In the genomic region with DNA sequence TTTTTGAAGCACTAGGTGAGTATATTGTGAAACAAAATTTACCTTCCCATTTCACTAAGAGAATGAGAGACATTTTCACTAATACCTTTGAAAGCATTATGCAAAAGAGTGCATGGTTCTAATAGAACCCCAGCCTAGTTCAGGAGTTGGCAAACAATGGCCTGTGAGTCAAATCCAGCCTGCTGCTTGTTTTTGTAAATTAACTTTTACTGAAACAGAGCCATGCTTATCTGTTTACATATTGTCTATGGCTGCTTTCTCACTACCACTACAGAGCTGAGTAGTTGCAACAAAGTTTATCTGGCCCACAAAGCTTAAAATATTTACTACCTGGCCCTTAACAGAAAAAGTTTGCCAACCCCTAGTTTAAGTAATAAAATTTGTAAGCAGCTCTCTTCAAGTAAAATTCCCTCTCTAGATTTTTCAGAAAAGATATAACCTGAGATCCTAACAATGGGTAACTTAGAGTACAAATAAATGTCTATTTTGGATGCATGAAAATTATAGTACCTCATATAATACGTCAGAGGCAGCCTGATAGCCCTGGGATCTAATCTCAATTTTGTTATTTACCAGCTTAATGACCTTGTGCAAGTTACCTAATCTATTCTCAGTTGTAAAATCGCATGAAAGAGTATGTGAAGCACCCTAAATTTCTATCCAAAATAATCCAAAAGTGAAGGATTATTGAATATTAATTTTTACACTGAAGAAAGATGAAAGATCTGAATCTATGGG, we compare ENCODE assay signal across 31 cellular contexts. TPM values are rescaled to one million over a fixed set of nuclear protein-coding genes. Genes with fewer than 3 reads are reported as not detected.
DNase-seq lines count a peak whose midpoint lies in the region; ATAC-seq and TF ChIP-seq lines count a peak whose summit lies in the region.
"Had no signal": no experiment of that assay in that cellular context is flagged by ENCODE, and none has a peak within 500 bp of the region (broad histone marks: within the 10 kb centered on the region; RNA-seq: fewer than 3 reads in every experiment).

No MANE protein-coding gene starts in this region.

- intact Hi-C loops in Right ventricle myocardium superior (cut with DNase I), result no loop called here
- intact Hi-C loops in heart right ventricle (cut with DNase I), result loop anchor here in 1 of 10 donors (10.0 kb wide), 1 partner anchor 54 kb away; no protein-coding TSS in a partner anchor

- peaks cover under 1% of the 10 kb centered on the region for H3K9me3 Mint-ChIP-seq in endodermal cell
- H3K9me3 Mint-ChIP-seq: activated CD4-positive, alpha-beta memory T cell treated with anti-CD3 and anti-CD28 coated beads for 36 hours; activated naive CD4-positive, alpha-beta T cell treated with anti-CD3 and anti-CD28 coated beads, Interleukin-2, amount 10 ng/mL, durations not matched to agents 7 days and 5 days; activated T-helper 1 cell treated with anti-CD3 and anti-CD28 coated beads, Interleukin-12 subunit alpha, Interleukin-12 subunit beta, Interleukin-2, Interleukin-4 antibody, amounts not matched to agents 30 ng/mL and 10 ng/mL and 1 ng/mL, durations not matched to agents 14 hours and 24 hours and 36 hours; CD4-positive, alpha-beta T cell; natural killer cell treated with Interleukin-12 subunit alpha and Interleukin-12 subunit beta and Interleukin-15 and Interleukin-18, amount 100 ng/mL, for 72 hours; stimulated activated effector memory CD8-positive, alpha-beta T cell treated with anti-CD3 and anti-CD28 coated beads, Interleukin-12 subunit alpha, Interleukin-12 subunit beta, amount 100 ng/mL, for 72 hours had no signal

- no peak overlapping the region for H3K27ac ChIP-seq in heart right ventricle
- no peak overlapping the region for H3K27ac ChIP-seq in endodermal cell (ENCODE audit: low read depth, low read length)
- peak overlapping the region; percentile 34 for H3K27ac ChIP-seq in mesodermal cell (ENCODE audit: low read depth, low read length, severe bottlenecking)
- H3K27ac ChIP-seq: 22Rv1, colonic mucosa, lower lobe of right lung, ovary, upper lobe of right lung had no signal

- DNase-seq in Right ventricle myocardium superior, result no peak
- DNase-seq in heart right ventricle, result no peak
- DNase-seq in endodermal cell, result no peak
- no peak for DNase-seq in dermis blood vessel endothelial cell
- DNase-seq in occipital lobe (lab: John Stamatoyannopoulos, UW), result no peak
- DNase-seq: activated CD4-positive, alpha-beta memory T cell treated with anti-CD3 and anti-CD28 coated beads for 36 hours; activated CD8-positive, alpha-beta memory T cell treated with anti-CD3 and anti-CD28 coated beads, Interleukin-2, amount 50 U/mL, for 4 hours; activated naive CD4-positive, alpha-beta T cell treated with anti-CD3 and anti-CD28 coated beads, Interleukin-2, amount 10 ng/mL, durations not matched to agents 7 days and 5 days; AML-193; amygdala; CD4-positive, alpha-beta T cell; colonic mucosa; effector memory CD4-positive, alpha-beta T cell; lower lobe of right lung; NCI-H1105 treated with DMSO at 0.1 percent for 48 hours; NCI-H2029; NCI-H774; RPMI8226; stimulated activated CD4-positive, alpha-beta T cell treated with anti-CD3 and anti-CD28 coated beads, Interleukin-12 subunit alpha, Interleukin-12 subunit beta, amount 100 ng/mL, for 4 hours; stimulated activated CD4-positive, alpha-beta T cell treated with anti-CD3 and anti-CD28 coated beads, Interleukin-4, amount 100 ng/mL, for 24 hours; upper lobe of right lung had no signal

- no peaks in the 10 kb centered on the region for H3K9me3 ChIP-seq in heart right ventricle
- H3K9me3 ChIP-seq in endodermal cell (ENCODE audit: control insufficient read depth, low read length), result no peaks in the 10 kb centered on the region
- no peaks in the 10 kb centered on the region for H3K9me3 ChIP-seq in mesodermal cell (ENCODE audit: control insufficient read depth, low read length)
- H3K9me3 ChIP-seq: colonic mucosa, lower lobe of right lung, ovary, upper lobe of right lung had no signal

- ATAC-seq in Right ventricle myocardium superior (ENCODE audit: poor library complexity) (peak; percentile 7), heart right ventricle (no peak), GM18870 (IDR thresholded peaks at IDR 0.05; ENCODE audit: unreplicated experiment) (no peak), GM18909 (IDR thresholded peaks at IDR 0.05; ENCODE audit: poor library complexity, unreplicated experiment) (no peak)
- ATAC-seq: activated CD4-positive, CD25-positive, alpha-beta regulatory T cell treated with anti-CD3 and anti-CD28 coated beads, Interleukin-2, amount 50 U/mL, for 24 hours; lower lobe of right lung; natural killer cell treated with Interleukin-12 subunit alpha and Interleukin-12 subunit beta and Interleukin-15 and Interleukin-18, amount 100 ng/mL, for 72 hours; stimulated activated effector memory CD8-positive, alpha-beta T cell treated with anti-CD3 and anti-CD28 coated beads, Interleukin-12 subunit alpha, Interleukin-12 subunit beta, amount 100 ng/mL, for 72 hours; upper lobe of right lung had no signal

- no peak overlapping the region for H3K27ac Mint-ChIP-seq in endodermal cell
- H3K27ac Mint-ChIP-seq: activated CD4-positive, alpha-beta memory T cell treated with anti-CD3 and anti-CD28 coated beads for 36 hours; activated naive CD4-positive, alpha-beta T cell treated with anti-CD3 and anti-CD28 coated beads, Interleukin-2, amount 10 ng/mL, durations not matched to agents 7 days and 5 days; activated T-helper 1 cell treated with anti-CD3 and anti-CD28 coated beads, Interleukin-12 subunit alpha, Interleukin-12 subunit beta, Interleukin-2, Interleukin-4 antibody, amounts not matched to agents 30 ng/mL and 10 ng/mL and 1 ng/mL, durations not matched to agents 14 hours and 24 hours and 36 hours; CD4-positive, alpha-beta T cell; natural killer cell treated with Interleukin-12 subunit alpha and Interleukin-12 subunit beta and Interleukin-15 and Interleukin-18, amount 100 ng/mL, for 72 hours; stimulated activated effector memory CD8-positive, alpha-beta T cell treated with anti-CD3 and anti-CD28 coated beads, Interleukin-12 subunit alpha, Interleukin-12 subunit beta, amount 100 ng/mL, for 72 hours; T-helper 1 cell treated with Interleukin-12 subunit alpha and Interleukin-12 subunit beta and Interleukin-4 antibody, amounts not matched to agents 30 μg/mL and 1 μg/mL, for 36 hours had no signal

- H3K4me3 ChIP-seq in heart right ventricle (no peak overlapping the region), endodermal cell (ENCODE audit: low read length) (peak overlapping the region; percentile 57), mesodermal cell (ENCODE audit: extremely low read depth, insufficient read depth, low read length, poor library complexity, severe bottlenecking) (no peak overlapping the region)
- H3K4me3 ChIP-seq: colonic mucosa, lower lobe of right lung, ovary, upper lobe of right lung had no signal

- peaks cover 0 to 36% (median 16%) of the 10 kb centered on the region in 9 donors for H3K4me1 ChIP-seq in heart right ventricle
- H3K4me1 ChIP-seq in endodermal cell (ENCODE audit: control insufficient read depth, insufficient read depth, low read length), result peaks cover 19% of the 10 kb centered on the region
- peaks cover 25% of the 10 kb centered on the region for H3K4me1 ChIP-seq in mesodermal cell (ENCODE audit: control insufficient read depth, insufficient read depth, low read length, poor library complexity, severe bottlenecking)
- H3K4me1 ChIP-seq: colonic mucosa, lower lobe of right lung, upper lobe of right lung had no signal

- H3K36me3 ChIP-seq in heart right ventricle, result no peaks in the 10 kb centered on the region
- H3K36me3 ChIP-seq in endodermal cell (ENCODE audit: control insufficient read depth, insufficient read depth, low read length), result no peaks in the 10 kb centered on the region
- H3K36me3 ChIP-seq in mesodermal cell (ENCODE audit: control insufficient read depth, insufficient read depth, low read length), result no peaks in the 10 kb centered on the region
- H3K36me3 ChIP-seq: colonic mucosa, lower lobe of right lung, ovary, upper lobe of right lung had no signal

- H3K4me3 Mint-ChIP-seq in endodermal cell, result peak overlapping the region; percentile 0
- H3K4me3 Mint-ChIP-seq: activated CD4-positive, alpha-beta memory T cell treated with anti-CD3 and anti-CD28 coated beads for 36 hours; activated naive CD4-positive, alpha-beta T cell treated with anti-CD3 and anti-CD28 coated beads, Interleukin-2, amount 10 ng/mL, durations not matched to agents 7 days and 5 days; activated T-helper 1 cell treated with anti-CD3 and anti-CD28 coated beads, Interleukin-12 subunit alpha, Interleukin-12 subunit beta, Interleukin-2, Interleukin-4 antibody, amounts not matched to agents 30 ng/mL and 10 ng/mL and 1 ng/mL, durations not matched to agents 14 hours and 24 hours and 36 hours; CD4-positive, alpha-beta T cell; natural killer cell treated with Interleukin-12 subunit alpha and Interleukin-12 subunit beta and Interleukin-15 and Interleukin-18, amount 100 ng/mL, for 72 hours; stimulated activated effector memory CD8-positive, alpha-beta T cell treated with anti-CD3 and anti-CD28 coated beads, Interleukin-12 subunit alpha, Interleukin-12 subunit beta, amount 100 ng/mL, for 72 hours; T-helper 1 cell treated with Interleukin-12 subunit alpha and Interleukin-12 subunit beta and Interleukin-4 antibody, amounts not matched to agents 30 μg/mL and 1 μg/mL, for 36 hours had no signal

- no peak for TF ChIP-seq CTCF in heart right ventricle (IDR thresholded peaks at IDR 0.05)
- no peak for TF ChIP-seq CTCF in endodermal cell (conservative IDR thresholded peaks at IDR 0.05)

- WGBS in heart right ventricle, 2 donors, result 60 to 61% methylated on average over 2 of the region's 2 CpGs
- WGBS in endodermal cell (ENCODE audit: insufficient coverage in 1 of 2, insufficient read length in 1 of 2), 2 experiments, result 91 to 100% methylated on average over 2 of the region's 2 CpGs
- 100% methylated on average over 1 of the region's 2 CpGs; no CpG with 5 or more reads in 1 of the 2 experiments for WGBS in mesodermal cell (ENCODE audit: insufficient coverage in 2 of 2), 2 experiments

- H3K9ac ChIP-seq in endodermal cell (ENCODE audit: extremely low read depth, low read length, poor library complexity, severe bottlenecking), result no peak overlapping the region

- no peaks in the 10 kb centered on the region for H3K27me3 Mint-ChIP-seq in endodermal cell (ENCODE audit: insufficient read depth)

- no peaks in the 10 kb centered on the region for H3K27me3 ChIP-seq in heart right ventricle
- no peaks in the 10 kb centered on the region for H3K27me3 ChIP-seq in endodermal cell (ENCODE audit: control insufficient read depth, insufficient read depth, low read length, poor library complexity, severe bottlenecking)
- H3K27me3 ChIP-seq: colonic mucosa, ovary, upper lobe of right lung had no signal

- H3K36me3 Mint-ChIP-seq in endodermal cell (ENCODE audit: low read depth), result no peaks in the 10 kb centered on the region
- H3K36me3 Mint-ChIP-seq: activated CD4-positive, alpha-beta memory T cell treated with anti-CD3 and anti-CD28 coated beads for 36 hours; activated naive CD4-positive, alpha-beta T cell treated with anti-CD3 and anti-CD28 coated beads, Interleukin-2, amount 10 ng/mL, durations not matched to agents 7 days and 5 days; stimulated activated effector memory CD8-positive, alpha-beta T cell treated with anti-CD3 and anti-CD28 coated beads, Interleukin-12 subunit alpha, Interleukin-12 subunit beta, amount 100 ng/mL, for 72 hours had no signal

- peaks cover 29% of the 10 kb centered on the region for H3K4me1 Mint-ChIP-seq in endodermal cell
- H3K4me1 Mint-ChIP-seq: activated naive CD4-positive, alpha-beta T cell treated with anti-CD3 and anti-CD28 coated beads, Interleukin-2, amount 10 ng/mL, durations not matched to agents 7 days and 5 days; stimulated activated effector memory CD8-positive, alpha-beta T cell treated with anti-CD3 and anti-CD28 coated beads, Interleukin-12 subunit alpha, Interleukin-12 subunit beta, amount 100 ng/mL, for 72 hours had no signal

RNA-seq across cellular contexts. Expression of a gene that starts 50.7 kb away (rescaled TPM):
- total RNA-seq in Right ventricle myocardium superior (20.3 TPM), heart right ventricle (10 to 100 TPM; 22.6 to 31.8 (median 28.7) TPM), endodermal cell (10 to 100 TPM; 23.3 to 24.0 TPM), dermis blood vessel endothelial cell (70.6 and 82.2 TPM in 2 replicates), occipital lobe (125 TPM)
- polyA plus RNA-seq in heart right ventricle, result 10 to 100 TPM in 1 of 2 donors, 1 to 10 TPM in 1; 7.8 to 12.0 TPM
- polyA plus RNA-seq in endodermal cell (2013, experiment 1 of 2), result 24.2 TPM
- polyA plus RNA-seq in endodermal cell (2013, experiment 2 of 2), result 19.3 TPM
- 21.3 TPM for polyA plus RNA-seq in mesodermal cell (2013, experiment 1 of 2)
- polyA plus RNA-seq in mesodermal cell (2013, experiment 2 of 2), result 21.1 TPM
